Comparison of ENCODE assay signal across 9 cellular contexts in genomic region chr17:74864866-74865395, GRCh38. TPM values are rescaled to one million over a fixed set of nuclear protein-coding genes. Genes with fewer than 3 reads are reported as not detected.
A peak's percentile ranks its signal among the peaks of the same experiment; 100 is the strongest.
DNase-seq lines count a peak whose midpoint lies in the region; ATAC-seq, FAIRE-seq and TF ChIP-seq lines count a peak whose summit lies in the region.
"Had no signal": no experiment of that assay in that cellular context is flagged by ENCODE, and none has a peak within 500 bp of the region (broad histone marks: within the 10 kb centered on the region; RNA-seq: fewer than 3 reads in every experiment).

No MANE protein-coding gene starts in this region.

- FAIRE-seq in H54 (lab: Jason Lieb, UNC) (no peak), RCC 7860 (lab: Jason Lieb, UNC) (no peak)

- H3K4me2 ChIP-seq in neural progenitor cell, result no peak overlapping the region

- TF ChIP-seq CTCF in CD14-positive monocyte (IDR thresholded peaks at IDR 0.05) (peak; percentile 93), fibroblast of mammary gland (conservative IDR thresholded peaks at IDR 0.05; ENCODE audit: control insufficient read depth, insufficient read depth, low read depth, low read length) (peak; percentile 95), neural progenitor cell (IDR thresholded peaks at IDR 0.05) (peak; percentile 91)

- H3F3A ChIP-seq in neural progenitor cell (ENCODE audit: low read depth), result peaks cover 10% of the 10 kb centered on the region

- peaks cover 25 to 40% (median 36%) of the 10 kb centered on the region in 3 donors for H3K27me3 Mint-ChIP-seq in CD14-positive monocyte (ENCODE audit: low read depth in 3 of 3)
- H3K27me3 Mint-ChIP-seq in activated T-cell treated with anti-CD3 and anti-CD28 coated beads, Interleukin-2, amount 50 U/mL, for 4 hours (ENCODE audit: low read depth), result peaks cover 18% of the 10 kb centered on the region
- peaks cover 28% of the 10 kb centered on the region for H3K27me3 Mint-ChIP-seq in neural progenitor cell (ENCODE audit: insufficient read depth, low read depth)

- H3K27ac ChIP-seq in neural progenitor cell (no peak overlapping the region), substantia nigra (ENCODE audit: low read depth, low read length, poor library complexity, severe bottlenecking) (no peak overlapping the region)
- H3K27ac ChIP-seq: SK-N-MC had no signal

- intact Hi-C loops in CD14-positive monocyte (cut with micrococcal nuclease), result loop anchor here (2.0 to 10.0 kb wide), 5 partner anchors 74 to 490 kb away; no protein-coding TSS in a partner anchor

- H3K9me3 Mint-ChIP-seq in CD14-positive monocyte (peaks cover 0 to 17% (median 0%) of the 10 kb centered on the region in 7 donors), neural progenitor cell (no peaks in the 10 kb centered on the region)
- H3K9me3 Mint-ChIP-seq in activated T-cell treated with anti-CD3 and anti-CD28 coated beads, Interleukin-2, amount 50 U/mL, for 4 hours, result no peaks in the 10 kb centered on the region

- H3K4me3 Mint-ChIP-seq in CD14-positive monocyte (no peak overlapping the region), neural progenitor cell (peak overlapping the region; percentile 11)
- no peak overlapping the region for H3K4me3 Mint-ChIP-seq in activated T-cell treated with anti-CD3 and anti-CD28 coated beads, Interleukin-2, amount 50 U/mL, for 4 hours

- DNase-seq in CD14-positive monocyte (ENCODE audit: low spot score) (peak; percentile 72), H54 (ENCODE audit: insufficient read length, low spot score) (peak; percentile 93), RCC 7860 (ENCODE audit: low spot score) (peak; percentile 30), fibroblast of mammary gland (ENCODE audit: low read depth) (peak; percentile 61), neural progenitor cell (ENCODE audit: low spot score) (peak; percentile 77), substantia nigra (lab: John Stamatoyannopoulos, UW) (peak in 46 of 49 donors; percentile 25 to 84 (median 64))
- DNase-seq in activated T-cell treated with anti-CD3 and anti-CD28 coated beads, Interleukin-2, amount 50 U/mL, for 4 hours, result peak; percentile 72

- no peaks in the 10 kb centered on the region for H3K9me3 ChIP-seq in neural progenitor cell (ENCODE audit: low read depth)

- peaks cover 22% of the 10 kb centered on the region for H3K4me1 Mint-ChIP-seq in CD14-positive monocyte
- peaks cover 13% of the 10 kb centered on the region for H3K4me1 Mint-ChIP-seq in activated T-cell treated with anti-CD3 and anti-CD28 coated beads, Interleukin-2, amount 50 U/mL, for 4 hours (ENCODE audit: low read depth)
- H3K4me1 Mint-ChIP-seq in neural progenitor cell, result peaks cover 7% of the 10 kb centered on the region

- H3K27ac Mint-ChIP-seq in CD14-positive monocyte, result peak overlapping the region in 4 of 7 donors; percentile 46 to 66 (median 63)
- peak overlapping the region; percentile 10 for H3K27ac Mint-ChIP-seq in neural progenitor cell

- no peaks in the 10 kb centered on the region for H3K36me3 ChIP-seq in neural progenitor cell

- H3K36me3 Mint-ChIP-seq in CD14-positive monocyte (peaks cover 14 to 19% of the 10 kb centered on the region in 2 donors), neural progenitor cell (no peaks in the 10 kb centered on the region)
- no peaks in the 10 kb centered on the region for H3K36me3 Mint-ChIP-seq in activated T-cell treated with anti-CD3 and anti-CD28 coated beads, Interleukin-2, amount 50 U/mL, for 4 hours (ENCODE audit: insufficient read depth)

- peaks cover 10% of the 10 kb centered on the region for H3K4me1 ChIP-seq in neural progenitor cell

- no peaks in the 10 kb centered on the region for H3K79me2 ChIP-seq in neural progenitor cell (ENCODE audit: low read depth)

- peaks cover 26% of the 10 kb centered on the region for H4K20me1 ChIP-seq in neural progenitor cell (ENCODE audit: low read depth)

- H2AFZ ChIP-seq in neural progenitor cell (replicated peaks), result no peak overlapping the region

- H3K4me3 ChIP-seq in fibroblast of mammary gland (ENCODE audit: control insufficient read depth, low read depth, low read length) (no peak overlapping the region), neural progenitor cell (no peak overlapping the region)
- H3K4me3 ChIP-seq: SK-N-MC had no signal

- peak; percentile 47 to 58 for ATAC-seq in activated T-cell treated with anti-CD3 and anti-CD28 coated beads, Interleukin-2, amount 50 U/mL, for 4 hours
- ATAC-seq in HG03354 (IDR thresholded peaks at IDR 0.05; ENCODE audit: poor library complexity, severe bottlenecking, unreplicated experiment), result no peak

- H3K9ac ChIP-seq in neural progenitor cell, result no peak overlapping the region

- H3K27me3 ChIP-seq in neural progenitor cell, result peaks cover 27% of the 10 kb centered on the region

- no peak for TF ChIP-seq POLR2A in H54 (IDR thresholded peaks at IDR 0.05; ENCODE audit: low read depth, low read length)

RNA-seq across cellular contexts. Expression of gene GRIN2C, which starts 5.2 kb away (rescaled TPM):
- polyA plus RNA-seq in CD14-positive monocyte, result not detected
- total RNA-seq in activated T-cell treated with anti-CD3 and anti-CD28 coated beads, Interleukin-2, amount 50 U/mL, for 4 hours, result under 1 TPM in 1 of 3 donors, not detected in 2; 0.08 TPM
- 0.03 TPM in 1 of 2 replicates, not detected in the other for total RNA-seq in neural progenitor cell (ENCODE audit: low replicate concordance)

RNA-seq across cellular contexts. Expression of gene FDXR, which starts 7.9 kb away (rescaled TPM):
- 1 to 10 TPM; 6.2 to 7.3 TPM for polyA plus RNA-seq in CD14-positive monocyte
- total RNA-seq in activated T-cell treated with anti-CD3 and anti-CD28 coated beads, Interleukin-2, amount 50 U/mL, for 4 hours, result 10 to 100 TPM in 1 of 3 donors, 1 to 10 TPM in 2; 6.1 to 12.0 (median 7.0) TPM
- total RNA-seq in neural progenitor cell (ENCODE audit: low replicate concordance), result 7.4 and 25.3 TPM in 2 replicates

RNA-seq across cellular contexts. Expression of gene FADS6, which starts 28.5 kb away (rescaled TPM):
- polyA plus RNA-seq in CD14-positive monocyte, result not detected
- total RNA-seq in activated T-cell treated with anti-CD3 and anti-CD28 coated beads, Interleukin-2, amount 50 U/mL, for 4 hours, result not detected
- total RNA-seq in neural progenitor cell (ENCODE audit: low replicate concordance), result 0.36 TPM in 1 of 2 replicates, not detected in the other

RNA-seq across cellular contexts. Expression of gene USH1G, which starts 58.1 kb away (rescaled TPM):
- polyA plus RNA-seq in CD14-positive monocyte, result not detected
- not detected for total RNA-seq in activated T-cell treated with anti-CD3 and anti-CD28 coated beads, Interleukin-2, amount 50 U/mL, for 4 hours
- total RNA-seq in neural progenitor cell (ENCODE audit: low replicate concordance), result 0.25 TPM in 1 of 2 replicates, not detected in the other

RNA-seq across cellular contexts. Expression of gene OTOP2, which starts 59.1 kb away (rescaled TPM):
- polyA plus RNA-seq in CD14-positive monocyte, result not detected
- total RNA-seq in activated T-cell treated with anti-CD3 and anti-CD28 coated beads, Interleukin-2, amount 50 U/mL, for 4 hours, result not detected
- not detected in 2 replicates for total RNA-seq in neural progenitor cell (ENCODE audit: low replicate concordance)

Comparison
In these comparisons a context has a peak if more than half of its experiments do, and no peak if none do; other contexts are left out.
1. DNase-seq: peak in every context shown above with its lines; median percentile 93 in H54; 77 in neural progenitor cell; 72 in CD14-positive monocyte; 72 in activated T-cell treated with anti-CD3 and anti-CD28 coated beads, Interleukin-2, amount 50 U/mL, for 4 hours; 64 in substantia nigra; 61 in fibroblast of mammary gland; 30 in RCC 7860.